In genomic region chr3:197784019-197784585, GRCh38 we compare ENCODE assay signal across 14 cellular contexts. TPM values are rescaled to one million over a fixed set of nuclear protein-coding genes. Genes with fewer than 3 reads are reported as not detected.
DNase-seq lines count a peak whose midpoint lies in the region; ATAC-seq and TF ChIP-seq lines count a peak whose summit lies in the region.
"Had no signal": no experiment of that assay in that cellular context is flagged by ENCODE, and none has a peak within 500 bp of the region (broad histone marks: within the 10 kb centered on the region; RNA-seq: fewer than 3 reads in every experiment).

No MANE protein-coding gene starts in this region.

- peaks cover 6% of the 10 kb centered on the region for H3K4me1 Mint-ChIP-seq in activated naive CD4-positive, alpha-beta T cell treated with anti-CD3 and anti-CD28 coated beads, Interleukin-2, amount 50 U/mL, for 24 hours
- H3K4me1 Mint-ChIP-seq in activated naive CD8-positive, alpha-beta T cell treated with anti-CD3 and anti-CD28 coated beads, Interleukin-2, amount 50 U/mL, for 24 hours = peaks cover 10% of the 10 kb centered on the region
- H3K4me1 Mint-ChIP-seq in neural crest cell = peaks cover 9% of the 10 kb centered on the region
- H3K4me1 Mint-ChIP-seq: CD14-positive monocyte had no signal

- peak overlapping the region; percentile 89 for H3K27ac Mint-ChIP-seq in activated naive CD4-positive, alpha-beta T cell treated with anti-CD3 and anti-CD28 coated beads, Interleukin-2, amount 50 U/mL, for 24 hours
- peak overlapping the region in 1 of 2 donors; percentile 22 for H3K27ac Mint-ChIP-seq in activated naive CD4-positive, alpha-beta T cell treated with anti-CD3 and anti-CD28 coated beads, Interleukin-2, amount 50 U/mL, for 72 hours
- peak overlapping the region; percentile 73 for H3K27ac Mint-ChIP-seq in activated naive CD8-positive, alpha-beta T cell treated with anti-CD3 and anti-CD28 coated beads, Interleukin-2, amount 50 U/mL, for 24 hours
- H3K27ac Mint-ChIP-seq in neural crest cell (ENCODE audit: unreplicated experiment) = peak overlapping the region; percentile 35

- H3K4me3 Mint-ChIP-seq in activated naive CD4-positive, alpha-beta T cell treated with anti-CD3 and anti-CD28 coated beads, Interleukin-2, amount 50 U/mL, for 24 hours = peak overlapping the region; percentile 16
- no peak overlapping the region for H3K4me3 Mint-ChIP-seq in activated naive CD8-positive, alpha-beta T cell treated with anti-CD3 and anti-CD28 coated beads, Interleukin-2, amount 50 U/mL, for 24 hours
- H3K4me3 Mint-ChIP-seq in neural crest cell = no peak overlapping the region
- H3K4me3 Mint-ChIP-seq: CD14-positive monocyte had no signal

- no peak for DNase-seq in activated naive CD4-positive, alpha-beta T cell treated with anti-CD3 and anti-CD28 coated beads, Interleukin-2, amount 50 U/mL, for 72 hours (ENCODE audit: low spot score in 2 of 2)
- DNase-seq in activated naive CD8-positive, alpha-beta T cell treated with anti-CD3 and anti-CD28 coated beads, Interleukin-2, amount 50 U/mL, for 24 hours = no peak
- DNase-seq in neural crest cell (ENCODE audit: low read depth, low spot score) = no peak
- no peak for DNase-seq in activated gamma-delta T cell treated with Interleukin-2 at 50 U/mL for 16 hours
- DNase-seq in stimulated activated CD4-positive, alpha-beta T cell treated with anti-CD3 and anti-CD28 coated beads, Interleukin-4, amount 100 ng/mL, for 24 hours = no peak
- DNase-seq: Kasumi-1, NCI-H1930, NCI-H526, SJCRH30 had no signal

- H3K27me3 Mint-ChIP-seq in activated naive CD4-positive, alpha-beta T cell treated with anti-CD3 and anti-CD28 coated beads, Interleukin-2, amount 50 U/mL, for 24 hours = no peaks in the 10 kb centered on the region
- no peaks in the 10 kb centered on the region for H3K27me3 Mint-ChIP-seq in activated naive CD8-positive, alpha-beta T cell treated with anti-CD3 and anti-CD28 coated beads, Interleukin-2, amount 50 U/mL, for 24 hours
- H3K27me3 Mint-ChIP-seq in neural crest cell (ENCODE audit: low read depth) = no peaks in the 10 kb centered on the region

- ATAC-seq in activated naive CD4-positive, alpha-beta T cell treated with anti-CD3 and anti-CD28 coated beads, Interleukin-2, amount 50 U/mL, for 72 hours = no peak
- ATAC-seq in GM18505 (IDR thresholded peaks at IDR 0.05; ENCODE audit: unreplicated experiment) (no peak), HG03432 (IDR thresholded peaks at IDR 0.05; ENCODE audit: unreplicated experiment) (no peak)
- ATAC-seq in activated naive CD8-positive, alpha-beta T cell treated with anti-CD3 and anti-CD28 coated beads, Interleukin-2, amount 50 U/mL, for 24 hours = no peak
- ATAC-seq: A549 had no signal

- no peaks in the 10 kb centered on the region for H3K9me3 Mint-ChIP-seq in activated naive CD4-positive, alpha-beta T cell treated with anti-CD3 and anti-CD28 coated beads, Interleukin-2, amount 50 U/mL, for 24 hours
- H3K9me3 Mint-ChIP-seq in activated naive CD4-positive, alpha-beta T cell treated with anti-CD3 and anti-CD28 coated beads, Interleukin-2, amount 50 U/mL, for 72 hours = no peaks in the 10 kb centered on the region
- H3K9me3 Mint-ChIP-seq in activated naive CD8-positive, alpha-beta T cell treated with anti-CD3 and anti-CD28 coated beads, Interleukin-2, amount 50 U/mL, for 24 hours = no peaks in the 10 kb centered on the region
- no peaks in the 10 kb centered on the region for H3K9me3 Mint-ChIP-seq in neural crest cell

- peak; percentile 20 for TF ChIP-seq POLR2A in GM18505 (IDR thresholded peaks at IDR 0.05; ENCODE audit: borderline replicate concordance, extremely low read depth, insufficient read depth, insufficient read length)

- H3K36me3 Mint-ChIP-seq in activated naive CD4-positive, alpha-beta T cell treated with anti-CD3 and anti-CD28 coated beads, Interleukin-2, amount 50 U/mL, for 24 hours = peaks cover 8% of the 10 kb centered on the region
- H3K36me3 Mint-ChIP-seq in activated naive CD4-positive, alpha-beta T cell treated with anti-CD3 and anti-CD28 coated beads, Interleukin-2, amount 50 U/mL, for 72 hours = no peaks in the 10 kb centered on the region
- H3K36me3 Mint-ChIP-seq in activated naive CD8-positive, alpha-beta T cell treated with anti-CD3 and anti-CD28 coated beads, Interleukin-2, amount 50 U/mL, for 24 hours (ENCODE audit: low read depth) = peaks cover 13% of the 10 kb centered on the region
- peaks cover 11% of the 10 kb centered on the region for H3K36me3 Mint-ChIP-seq in neural crest cell (ENCODE audit: low read depth)

- TF ChIP-seq CTCF in neural crest cell (conservative IDR thresholded peaks at IDR 0.05) = no peak

RNA-seq across cellular contexts. Expression of gene LRCH3, which starts 7.0 kb away (rescaled TPM):
- 10 to 100 TPM; 25.0 to 74.9 TPM for total RNA-seq in activated naive CD4-positive, alpha-beta T cell treated with anti-CD3 and anti-CD28 coated beads, Interleukin-2, amount 50 U/mL, for 72 hours
- 69.0 and 69.8 TPM in 2 replicates for total RNA-seq in neural crest cell

RNA-seq across cellular contexts. Expression of gene FYTTD1, which starts 34.4 kb away (rescaled TPM):
- 10 to 100 TPM; 23.1 to 29.4 TPM for total RNA-seq in activated naive CD4-positive, alpha-beta T cell treated with anti-CD3 and anti-CD28 coated beads, Interleukin-2, amount 50 U/mL, for 72 hours
- total RNA-seq in neural crest cell = 50.0 and 52.5 TPM in 2 replicates

RNA-seq across cellular contexts. Expression of gene RUBCN, which starts 47.4 kb away (rescaled TPM):
- total RNA-seq in activated naive CD4-positive, alpha-beta T cell treated with anti-CD3 and anti-CD28 coated beads, Interleukin-2, amount 50 U/mL, for 72 hours = 10 to 100 TPM; 26.0 to 49.3 TPM
- total RNA-seq in neural crest cell = 30.2 and 31.7 TPM in 2 replicates
